Comparison of ENCODE assay signal across 1 cellular context in the genomic region with DNA sequence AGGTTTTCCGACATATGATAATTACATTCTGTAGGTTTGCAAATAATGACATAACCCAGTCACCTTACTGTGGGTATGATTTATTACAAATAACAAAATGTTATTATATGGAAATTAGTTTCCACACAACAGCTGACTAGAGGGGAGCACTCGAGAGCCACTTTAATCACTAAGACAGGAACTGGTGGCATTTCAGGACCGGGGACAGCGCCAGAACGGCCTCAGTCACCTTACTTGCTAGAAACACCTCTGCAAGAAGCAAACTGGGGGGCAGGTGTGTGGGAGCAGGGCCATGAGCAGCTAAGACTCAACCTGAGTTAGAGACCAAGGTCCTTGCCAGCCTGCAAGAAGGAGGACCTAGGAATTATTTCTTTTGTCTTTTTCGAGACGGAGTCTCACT.
TF ChIP-seq lines count a peak whose summit lies in the region.

No MANE protein-coding gene starts in this region.

TF ChIP-seq in HepG2, 621 proteins besides CTCF, POLR2A, EP300 and RAD21 (continued from another document and continues in another):
- TF ChIP-seq, protein P1, sequence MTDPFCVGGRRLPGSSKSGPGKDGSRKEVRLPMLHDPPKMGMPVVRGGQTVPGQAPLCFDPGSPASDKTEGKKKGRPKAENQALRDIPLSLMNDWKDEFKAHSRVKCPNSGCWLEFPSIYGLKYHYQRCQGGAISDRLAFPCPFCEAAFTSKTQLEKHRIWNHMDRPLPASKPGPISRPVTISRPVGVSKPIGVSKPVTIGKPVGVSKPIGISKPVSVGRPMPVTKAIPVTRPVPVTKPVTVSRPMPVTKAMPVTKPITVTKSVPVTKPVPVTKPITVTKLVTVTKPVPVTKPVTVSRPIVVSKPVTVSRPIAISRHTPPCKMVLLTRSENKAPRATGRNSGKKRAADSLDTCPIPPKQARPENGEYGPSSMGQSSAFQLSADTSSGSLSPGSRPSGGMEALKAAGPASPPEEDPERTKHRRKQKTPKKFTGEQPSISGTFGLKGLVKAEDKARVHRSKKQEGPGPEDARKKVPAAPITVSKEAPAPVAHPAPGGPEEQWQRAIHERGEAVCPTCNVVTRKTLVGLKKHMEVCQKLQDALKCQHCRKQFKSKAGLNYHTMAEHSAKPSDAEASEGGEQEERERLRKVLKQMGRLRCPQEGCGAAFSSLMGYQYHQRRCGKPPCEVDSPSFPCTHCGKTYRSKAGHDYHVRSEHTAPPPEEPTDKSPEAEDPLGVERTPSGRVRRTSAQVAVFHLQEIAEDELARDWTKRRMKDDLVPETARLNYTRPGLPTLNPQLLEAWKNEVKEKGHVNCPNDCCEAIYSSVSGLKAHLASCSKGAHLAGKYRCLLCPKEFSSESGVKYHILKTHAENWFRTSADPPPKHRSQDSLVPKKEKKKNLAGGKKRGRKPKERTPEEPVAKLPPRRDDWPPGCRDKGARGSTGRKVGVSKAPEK (CRISPR knock-in tag; IDR thresholded peaks at IDR 0.05; ENCODE audit: borderline replicate concordance) = no peak
- TF ChIP-seq SP5 (CRISPR knock-in tag; IDR thresholded peaks at IDR 0.05; ENCODE audit: borderline replicate concordance, low read depth) = no peak
- TF ChIP-seq WIZ (CRISPR knock-in tag; IDR thresholded peaks at IDR 0.05) = 0 out of 2 replicates have a peak, but pooled peaks have one; percentile 45
- TF ChIP-seq SALL1 (CRISPR knock-in tag; IDR thresholded peaks at IDR 0.05) = 0 out of 2 replicates have a peak, but pooled peaks have one; percentile 24
- TF ChIP-seq, protein P2, sequence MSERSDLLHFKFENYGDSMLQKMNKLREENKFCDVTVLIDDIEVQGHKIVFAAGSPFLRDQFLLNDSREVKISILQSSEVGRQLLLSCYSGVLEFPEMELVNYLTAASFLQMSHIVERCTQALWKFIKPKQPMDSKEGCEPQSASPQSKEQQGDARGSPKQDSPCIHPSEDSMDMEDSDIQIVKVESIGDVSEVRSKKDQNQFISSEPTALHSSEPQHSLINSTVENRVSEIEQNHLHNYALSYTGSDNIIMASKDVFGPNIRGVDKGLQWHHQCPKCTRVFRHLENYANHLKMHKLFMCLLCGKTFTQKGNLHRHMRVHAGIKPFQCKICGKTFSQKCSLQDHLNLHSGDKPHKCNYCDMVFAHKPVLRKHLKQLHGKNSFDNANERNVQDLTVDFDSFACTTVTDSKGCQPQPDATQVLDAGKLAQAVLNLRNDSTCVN (CRISPR knock-in tag; IDR thresholded peaks at IDR 0.05; ENCODE audit: borderline replicate concordance) = 0 out of 2 replicates have a peak, but pooled peaks have one; percentile 29
- TF ChIP-seq ZNF343 (CRISPR knock-in tag; IDR thresholded peaks at IDR 0.05) = no peak
- TF ChIP-seq PITX1 (CRISPR knock-in tag; IDR thresholded peaks at IDR 0.05) = no peak
- TF ChIP-seq, protein P3, sequence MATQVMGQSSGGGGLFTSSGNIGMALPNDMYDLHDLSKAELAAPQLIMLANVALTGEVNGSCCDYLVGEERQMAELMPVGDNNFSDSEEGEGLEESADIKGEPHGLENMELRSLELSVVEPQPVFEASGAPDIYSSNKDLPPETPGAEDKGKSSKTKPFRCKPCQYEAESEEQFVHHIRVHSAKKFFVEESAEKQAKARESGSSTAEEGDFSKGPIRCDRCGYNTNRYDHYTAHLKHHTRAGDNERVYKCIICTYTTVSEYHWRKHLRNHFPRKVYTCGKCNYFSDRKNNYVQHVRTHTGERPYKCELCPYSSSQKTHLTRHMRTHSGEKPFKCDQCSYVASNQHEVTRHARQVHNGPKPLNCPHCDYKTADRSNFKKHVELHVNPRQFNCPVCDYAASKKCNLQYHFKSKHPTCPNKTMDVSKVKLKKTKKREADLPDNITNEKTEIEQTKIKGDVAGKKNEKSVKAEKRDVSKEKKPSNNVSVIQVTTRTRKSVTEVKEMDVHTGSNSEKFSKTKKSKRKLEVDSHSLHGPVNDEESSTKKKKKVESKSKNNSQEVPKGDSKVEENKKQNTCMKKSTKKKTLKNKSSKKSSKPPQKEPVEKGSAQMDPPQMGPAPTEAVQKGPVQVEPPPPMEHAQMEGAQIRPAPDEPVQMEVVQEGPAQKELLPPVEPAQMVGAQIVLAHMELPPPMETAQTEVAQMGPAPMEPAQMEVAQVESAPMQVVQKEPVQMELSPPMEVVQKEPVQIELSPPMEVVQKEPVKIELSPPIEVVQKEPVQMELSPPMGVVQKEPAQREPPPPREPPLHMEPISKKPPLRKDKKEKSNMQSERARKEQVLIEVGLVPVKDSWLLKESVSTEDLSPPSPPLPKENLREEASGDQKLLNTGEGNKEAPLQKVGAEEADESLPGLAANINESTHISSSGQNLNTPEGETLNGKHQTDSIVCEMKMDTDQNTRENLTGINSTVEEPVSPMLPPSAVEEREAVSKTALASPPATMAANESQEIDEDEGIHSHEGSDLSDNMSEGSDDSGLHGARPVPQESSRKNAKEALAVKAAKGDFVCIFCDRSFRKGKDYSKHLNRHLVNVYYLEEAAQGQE (IDR thresholded peaks at IDR 0.05; ENCODE audit: borderline replicate concordance in 1 of 2, low read depth in 1 of 2, low read length in 2 of 2) = peak; percentile 82 to 96
- TF ChIP-seq RORA (CRISPR knock-in tag; IDR thresholded peaks at IDR 0.05) = no peak
- no peak for TF ChIP-seq ZIK1 (CRISPR knock-in tag; IDR thresholded peaks at IDR 0.05; ENCODE audit: borderline replicate concordance, low read depth)
- TF ChIP-seq SRY (CRISPR knock-in tag; IDR thresholded peaks at IDR 0.05) = 0 out of 2 replicates have a peak, but pooled peaks have one; percentile 31
- TF ChIP-seq, protein P4, sequence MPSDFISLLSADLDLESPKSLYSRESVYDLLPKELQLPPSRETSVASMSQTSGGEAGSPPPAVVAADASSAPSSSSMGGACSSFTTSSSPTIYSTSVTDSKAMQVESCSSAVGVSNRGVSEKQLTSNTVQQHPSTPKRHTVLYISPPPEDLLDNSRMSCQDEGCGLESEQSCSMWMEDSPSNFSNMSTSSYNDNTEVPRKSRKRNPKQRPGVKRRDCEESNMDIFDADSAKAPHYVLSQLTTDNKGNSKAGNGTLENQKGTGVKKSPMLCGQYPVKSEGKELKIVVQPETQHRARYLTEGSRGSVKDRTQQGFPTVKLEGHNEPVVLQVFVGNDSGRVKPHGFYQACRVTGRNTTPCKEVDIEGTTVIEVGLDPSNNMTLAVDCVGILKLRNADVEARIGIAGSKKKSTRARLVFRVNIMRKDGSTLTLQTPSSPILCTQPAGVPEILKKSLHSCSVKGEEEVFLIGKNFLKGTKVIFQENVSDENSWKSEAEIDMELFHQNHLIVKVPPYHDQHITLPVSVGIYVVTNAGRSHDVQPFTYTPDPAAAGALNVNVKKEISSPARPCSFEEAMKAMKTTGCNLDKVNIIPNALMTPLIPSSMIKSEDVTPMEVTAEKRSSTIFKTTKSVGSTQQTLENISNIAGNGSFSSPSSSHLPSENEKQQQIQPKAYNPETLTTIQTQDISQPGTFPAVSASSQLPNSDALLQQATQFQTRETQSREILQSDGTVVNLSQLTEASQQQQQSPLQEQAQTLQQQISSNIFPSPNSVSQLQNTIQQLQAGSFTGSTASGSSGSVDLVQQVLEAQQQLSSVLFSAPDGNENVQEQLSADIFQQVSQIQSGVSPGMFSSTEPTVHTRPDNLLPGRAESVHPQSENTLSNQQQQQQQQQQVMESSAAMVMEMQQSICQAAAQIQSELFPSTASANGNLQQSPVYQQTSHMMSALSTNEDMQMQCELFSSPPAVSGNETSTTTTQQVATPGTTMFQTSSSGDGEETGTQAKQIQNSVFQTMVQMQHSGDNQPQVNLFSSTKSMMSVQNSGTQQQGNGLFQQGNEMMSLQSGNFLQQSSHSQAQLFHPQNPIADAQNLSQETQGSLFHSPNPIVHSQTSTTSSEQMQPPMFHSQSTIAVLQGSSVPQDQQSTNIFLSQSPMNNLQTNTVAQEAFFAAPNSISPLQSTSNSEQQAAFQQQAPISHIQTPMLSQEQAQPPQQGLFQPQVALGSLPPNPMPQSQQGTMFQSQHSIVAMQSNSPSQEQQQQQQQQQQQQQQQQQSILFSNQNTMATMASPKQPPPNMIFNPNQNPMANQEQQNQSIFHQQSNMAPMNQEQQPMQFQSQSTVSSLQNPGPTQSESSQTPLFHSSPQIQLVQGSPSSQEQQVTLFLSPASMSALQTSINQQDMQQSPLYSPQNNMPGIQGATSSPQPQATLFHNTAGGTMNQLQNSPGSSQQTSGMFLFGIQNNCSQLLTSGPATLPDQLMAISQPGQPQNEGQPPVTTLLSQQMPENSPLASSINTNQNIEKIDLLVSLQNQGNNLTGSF (CRISPR knock-in tag; IDR thresholded peaks at IDR 0.05) = no peak
- TF ChIP-seq MIER2 (CRISPR knock-in tag; IDR thresholded peaks at IDR 0.05) = peak; percentile 95
- TF ChIP-seq, protein P5, sequence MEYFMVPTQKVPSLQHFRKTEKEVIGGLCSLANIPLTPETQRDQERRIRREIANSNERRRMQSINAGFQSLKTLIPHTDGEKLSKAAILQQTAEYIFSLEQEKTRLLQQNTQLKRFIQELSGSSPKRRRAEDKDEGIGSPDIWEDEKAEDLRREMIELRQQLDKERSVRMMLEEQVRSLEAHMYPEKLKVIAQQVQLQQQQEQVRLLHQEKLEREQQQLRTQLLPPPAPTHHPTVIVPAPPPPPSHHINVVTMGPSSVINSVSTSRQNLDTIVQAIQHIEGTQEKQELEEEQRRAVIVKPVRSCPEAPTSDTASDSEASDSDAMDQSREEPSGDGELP (IDR thresholded peaks at IDR 0.05; ENCODE audit: borderline replicate concordance, low read depth) = no peak
- no peak for TF ChIP-seq CC2D1A (CRISPR knock-in tag; IDR thresholded peaks at IDR 0.05)
- no peak for TF ChIP-seq NFKB2 (CRISPR knock-in tag; IDR thresholded peaks at IDR 0.05; ENCODE audit: borderline replicate concordance)
- TF ChIP-seq ZNF569 (CRISPR knock-in tag; IDR thresholded peaks at IDR 0.05; ENCODE audit: borderline replicate concordance) = no peak
- TF ChIP-seq NKX3-1 (CRISPR knock-in tag; IDR thresholded peaks at IDR 0.05) = 0 out of 2 replicates have a peak, but pooled peaks have one; percentile 31
- TF ChIP-seq ZKSCAN8 (CRISPR knock-in tag; IDR thresholded peaks at IDR 0.05; ENCODE audit: borderline replicate concordance) = no peak
- TF ChIP-seq EHMT2 (IDR thresholded peaks at IDR 0.05; ENCODE audit: borderline replicate concordance, low read depth, low read length) = peak; percentile 85; the same call in 1 of the 2 replicates
- TF ChIP-seq, protein P6, sequence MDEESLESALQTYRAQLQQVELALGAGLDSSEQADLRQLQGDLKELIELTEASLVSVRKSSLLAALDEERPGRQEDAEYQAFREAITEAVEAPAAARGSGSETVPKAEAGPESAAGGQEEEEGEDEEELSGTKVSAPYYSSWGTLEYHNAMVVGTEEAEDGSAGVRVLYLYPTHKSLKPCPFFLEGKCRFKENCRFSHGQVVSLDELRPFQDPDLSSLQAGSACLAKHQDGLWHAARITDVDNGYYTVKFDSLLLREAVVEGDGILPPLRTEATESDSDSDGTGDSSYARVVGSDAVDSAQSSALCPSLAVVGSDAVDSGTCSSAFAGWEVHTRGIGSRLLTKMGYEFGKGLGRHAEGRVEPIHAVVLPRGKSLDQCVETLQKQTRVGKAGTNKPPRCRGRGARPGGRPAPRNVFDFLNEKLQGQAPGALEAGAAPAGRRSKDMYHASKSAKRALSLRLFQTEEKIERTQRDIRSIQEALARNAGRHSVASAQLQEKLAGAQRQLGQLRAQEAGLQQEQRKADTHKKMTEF (CRISPR knock-in tag; IDR thresholded peaks at IDR 0.05) = no peak
- peak; percentile 53; the same call in 1 of the 2 replicates for TF ChIP-seq TSC22D2 (CRISPR knock-in tag; IDR thresholded peaks at IDR 0.05; ENCODE audit: borderline replicate concordance)
- TF ChIP-seq BORCS8-MEF2B (CRISPR knock-in tag; IDR thresholded peaks at IDR 0.05) = 0 out of 2 replicates have a peak, but pooled peaks have one; percentile 46
- TF ChIP-seq, protein P7, sequence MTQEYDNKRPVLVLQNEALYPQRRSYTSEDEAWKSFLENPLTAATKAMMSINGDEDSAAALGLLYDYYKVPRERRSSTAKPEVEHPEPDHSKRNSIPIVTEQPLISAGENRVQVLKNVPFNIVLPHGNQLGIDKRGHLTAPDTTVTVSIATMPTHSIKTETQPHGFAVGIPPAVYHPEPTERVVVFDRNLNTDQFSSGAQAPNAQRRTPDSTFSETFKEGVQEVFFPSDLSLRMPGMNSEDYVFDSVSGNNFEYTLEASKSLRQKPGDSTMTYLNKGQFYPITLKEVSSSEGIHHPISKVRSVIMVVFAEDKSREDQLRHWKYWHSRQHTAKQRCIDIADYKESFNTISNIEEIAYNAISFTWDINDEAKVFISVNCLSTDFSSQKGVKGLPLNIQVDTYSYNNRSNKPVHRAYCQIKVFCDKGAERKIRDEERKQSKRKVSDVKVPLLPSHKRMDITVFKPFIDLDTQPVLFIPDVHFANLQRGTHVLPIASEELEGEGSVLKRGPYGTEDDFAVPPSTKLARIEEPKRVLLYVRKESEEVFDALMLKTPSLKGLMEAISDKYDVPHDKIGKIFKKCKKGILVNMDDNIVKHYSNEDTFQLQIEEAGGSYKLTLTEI (CRISPR knock-in tag; conservative IDR thresholded peaks at IDR 0.05) = no peak
- 0 out of 2 replicates have a peak, but pooled peaks have one; percentile 16 for TF ChIP-seq HDAC2 (CRISPR knock-in tag; IDR thresholded peaks at IDR 0.05)
- TF ChIP-seq, protein P8, sequence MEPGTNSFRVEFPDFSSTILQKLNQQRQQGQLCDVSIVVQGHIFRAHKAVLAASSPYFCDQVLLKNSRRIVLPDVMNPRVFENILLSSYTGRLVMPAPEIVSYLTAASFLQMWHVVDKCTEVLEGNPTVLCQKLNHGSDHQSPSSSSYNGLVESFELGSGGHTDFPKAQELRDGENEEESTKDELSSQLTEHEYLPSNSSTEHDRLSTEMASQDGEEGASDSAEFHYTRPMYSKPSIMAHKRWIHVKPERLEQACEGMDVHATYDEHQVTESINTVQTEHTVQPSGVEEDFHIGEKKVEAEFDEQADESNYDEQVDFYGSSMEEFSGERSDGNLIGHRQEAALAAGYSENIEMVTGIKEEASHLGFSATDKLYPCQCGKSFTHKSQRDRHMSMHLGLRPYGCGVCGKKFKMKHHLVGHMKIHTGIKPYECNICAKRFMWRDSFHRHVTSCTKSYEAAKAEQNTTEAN (CRISPR knock-in tag; conservative IDR thresholded peaks at IDR 0.05) = no peak
- TF ChIP-seq ZMYM4 (CRISPR knock-in tag; IDR thresholded peaks at IDR 0.05) = no peak
- TF ChIP-seq, protein P9, sequence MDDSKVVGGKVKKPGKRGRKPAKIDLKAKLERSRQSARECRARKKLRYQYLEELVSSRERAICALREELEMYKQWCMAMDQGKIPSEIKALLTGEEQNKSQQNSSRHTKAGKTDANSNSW (CRISPR knock-in tag; IDR thresholded peaks at IDR 0.05; ENCODE audit: borderline replicate concordance) = no peak
- TF ChIP-seq, protein P10, sequence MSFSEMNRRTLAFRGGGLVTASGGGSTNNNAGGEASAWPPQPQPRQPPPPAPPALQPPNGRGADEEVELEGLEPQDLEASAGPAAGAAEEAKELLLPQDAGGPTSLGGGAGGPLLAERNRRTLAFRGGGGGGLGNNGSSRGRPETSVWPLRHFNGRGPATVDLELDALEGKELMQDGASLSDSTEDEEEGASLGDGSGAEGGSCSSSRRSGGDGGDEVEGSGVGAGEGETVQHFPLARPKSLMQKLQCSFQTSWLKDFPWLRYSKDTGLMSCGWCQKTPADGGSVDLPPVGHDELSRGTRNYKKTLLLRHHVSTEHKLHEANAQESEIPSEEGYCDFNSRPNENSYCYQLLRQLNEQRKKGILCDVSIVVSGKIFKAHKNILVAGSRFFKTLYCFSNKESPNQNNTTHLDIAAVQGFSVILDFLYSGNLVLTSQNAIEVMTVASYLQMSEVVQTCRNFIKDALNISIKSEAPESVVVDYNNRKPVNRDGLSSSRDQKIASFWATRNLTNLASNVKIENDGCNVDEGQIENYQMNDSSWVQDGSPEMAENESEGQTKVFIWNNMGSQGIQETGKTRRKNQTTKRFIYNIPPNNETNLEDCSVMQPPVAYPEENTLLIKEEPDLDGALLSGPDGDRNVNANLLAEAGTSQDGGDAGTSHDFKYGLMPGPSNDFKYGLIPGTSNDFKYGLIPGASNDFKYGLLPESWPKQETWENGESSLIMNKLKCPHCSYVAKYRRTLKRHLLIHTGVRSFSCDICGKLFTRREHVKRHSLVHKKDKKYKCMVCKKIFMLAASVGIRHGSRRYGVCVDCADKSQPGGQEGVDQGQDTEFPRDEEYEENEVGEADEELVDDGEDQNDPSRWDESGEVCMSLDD (CRISPR knock-in tag; IDR thresholded peaks at IDR 0.05; ENCODE audit: borderline replicate concordance) = no peak
- no peak for TF ChIP-seq ATAD3A (CRISPR knock-in tag; IDR thresholded peaks at IDR 0.05)
- no peak for TF ChIP-seq ZNF10 (CRISPR knock-in tag; IDR thresholded peaks at IDR 0.05; ENCODE audit: borderline replicate concordance, low read depth)
- no peak for TF ChIP-seq HNRNPUL1 (IDR thresholded peaks at IDR 0.05; ENCODE audit: low read depth, low read length)
